ENCODE assay signal across 1 cellular context in the genomic region with DNA sequence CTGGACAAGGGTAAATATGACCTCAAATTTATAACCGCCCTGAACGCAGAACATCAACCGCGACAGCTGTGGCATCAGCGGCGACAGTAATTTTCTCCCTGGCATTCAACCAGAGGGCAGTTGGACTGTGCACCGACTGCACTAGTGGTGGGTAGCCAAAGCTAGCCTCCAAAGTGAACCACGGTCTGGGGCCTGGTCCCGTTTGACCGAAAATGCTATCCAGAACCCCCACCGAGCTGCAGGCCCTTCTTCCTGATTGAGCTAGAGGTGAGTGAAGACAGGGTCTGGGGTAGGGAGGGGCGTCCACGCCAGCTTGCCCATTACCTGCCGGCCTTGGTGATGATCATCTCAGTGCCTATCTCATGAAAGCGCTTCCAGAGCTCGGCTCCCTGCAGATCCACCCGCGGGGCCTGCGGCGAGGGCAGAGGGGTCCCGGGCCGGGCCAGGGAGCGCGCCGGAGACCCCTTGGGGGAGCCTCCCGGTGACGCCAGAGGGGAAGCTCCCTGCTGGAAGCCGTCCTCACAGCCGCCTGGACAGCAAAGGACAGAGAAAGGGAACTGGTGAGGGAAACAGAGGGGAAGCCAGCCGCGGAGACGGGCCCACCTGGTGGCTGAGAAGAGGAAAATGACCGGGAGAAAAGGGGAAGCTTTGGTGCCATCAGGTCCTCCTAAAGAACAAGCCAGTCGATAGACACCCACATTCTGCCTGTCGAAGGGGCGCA.
A peak's percentile ranks its signal among the peaks of the same experiment; 100 is the strongest.
TF ChIP-seq lines count a peak whose summit lies in the region.

No MANE protein-coding gene starts in this region.

TF ChIP-seq in HEK293, 187 proteins besides CTCF, POLR2A, EP300 and RAD21 (continued from another document):
- TF ChIP-seq, protein P1, sequence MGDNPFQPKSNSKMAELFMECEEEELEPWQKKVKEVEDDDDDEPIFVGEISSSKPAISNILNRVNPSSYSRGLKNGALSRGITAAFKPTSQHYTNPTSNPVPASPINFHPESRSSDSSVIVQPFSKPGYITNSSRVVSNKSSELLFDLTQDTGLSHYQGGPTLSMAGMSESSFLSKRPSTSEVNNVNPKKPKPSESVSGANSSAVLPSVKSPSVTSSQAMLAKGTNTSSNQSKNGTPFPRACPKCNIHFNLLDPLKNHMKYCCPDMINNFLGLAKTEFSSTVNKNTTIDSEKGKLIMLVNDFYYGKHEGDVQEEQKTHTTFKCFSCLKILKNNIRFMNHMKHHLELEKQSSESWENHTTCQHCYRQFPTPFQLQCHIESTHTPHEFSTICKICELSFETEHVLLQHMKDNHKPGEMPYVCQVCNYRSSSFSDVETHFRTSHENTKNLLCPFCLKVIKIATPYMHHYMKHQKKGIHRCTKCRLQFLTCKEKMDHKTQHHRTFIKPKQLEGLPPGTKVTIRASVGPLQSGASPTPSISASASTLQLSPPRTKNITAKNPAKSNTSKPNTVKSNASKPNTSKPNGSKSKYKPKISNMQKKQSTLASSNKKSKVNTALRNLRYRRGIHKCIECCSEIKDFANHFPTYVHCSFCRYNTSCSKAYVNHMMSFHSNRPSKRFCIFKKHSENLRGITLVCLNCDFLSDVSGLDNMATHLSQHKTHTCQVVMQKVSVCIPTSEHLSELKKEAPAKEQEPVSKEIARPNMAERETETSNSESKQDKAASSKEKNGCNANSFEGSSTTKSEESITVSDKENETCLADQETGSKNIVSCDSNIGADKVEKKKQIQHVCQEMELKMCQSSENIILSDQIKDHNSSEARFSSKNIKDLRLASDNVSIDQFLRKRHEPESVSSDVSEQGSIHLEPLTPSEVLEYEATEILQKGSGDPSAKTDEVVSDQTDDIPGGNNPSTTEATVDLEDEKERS (tag by site-specific recombination; IDR thresholded peaks at IDR 0.05) = no peak
- no peak for TF ChIP-seq ZNF558 (tag by site-specific recombination; IDR thresholded peaks at IDR 0.05)
- no peak for TF ChIP-seq ZNF146 (tag by site-specific recombination; IDR thresholded peaks at IDR 0.05)
- no peak; the same call in none of the 2 replicates for TF ChIP-seq ZEB2 (tag by site-specific recombination; IDR thresholded peaks at IDR 0.05)
- TF ChIP-seq, protein P2, sequence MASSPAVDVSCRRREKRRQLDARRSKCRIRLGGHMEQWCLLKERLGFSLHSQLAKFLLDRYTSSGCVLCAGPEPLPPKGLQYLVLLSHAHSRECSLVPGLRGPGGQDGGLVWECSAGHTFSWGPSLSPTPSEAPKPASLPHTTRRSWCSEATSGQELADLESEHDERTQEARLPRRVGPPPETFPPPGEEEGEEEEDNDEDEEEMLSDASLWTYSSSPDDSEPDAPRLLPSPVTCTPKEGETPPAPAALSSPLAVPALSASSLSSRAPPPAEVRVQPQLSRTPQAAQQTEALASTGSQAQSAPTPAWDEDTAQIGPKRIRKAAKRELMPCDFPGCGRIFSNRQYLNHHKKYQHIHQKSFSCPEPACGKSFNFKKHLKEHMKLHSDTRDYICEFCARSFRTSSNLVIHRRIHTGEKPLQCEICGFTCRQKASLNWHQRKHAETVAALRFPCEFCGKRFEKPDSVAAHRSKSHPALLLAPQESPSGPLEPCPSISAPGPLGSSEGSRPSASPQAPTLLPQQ (tag by site-specific recombination; IDR thresholded peaks at IDR 0.05) = peak; percentile 95
- TF ChIP-seq, protein P3, sequence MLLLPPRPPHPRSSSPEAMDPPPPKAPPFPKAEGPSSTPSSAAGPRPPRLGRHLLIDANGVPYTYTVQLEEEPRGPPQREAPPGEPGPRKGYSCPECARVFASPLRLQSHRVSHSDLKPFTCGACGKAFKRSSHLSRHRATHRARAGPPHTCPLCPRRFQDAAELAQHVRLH (tag by site-specific recombination; IDR thresholded peaks at IDR 0.05) = no peak
- TF ChIP-seq SCRT1 (tag by site-specific recombination; IDR thresholded peaks at IDR 0.05; ENCODE audit: borderline replicate concordance) = no peak
- TF ChIP-seq MZF1 (tag by site-specific recombination; IDR thresholded peaks at IDR 0.05; ENCODE audit: borderline replicate concordance) = no peak
- TF ChIP-seq ZNF426 (tag by site-specific recombination; IDR thresholded peaks at IDR 0.05) = no peak
- TF ChIP-seq, protein P4, sequence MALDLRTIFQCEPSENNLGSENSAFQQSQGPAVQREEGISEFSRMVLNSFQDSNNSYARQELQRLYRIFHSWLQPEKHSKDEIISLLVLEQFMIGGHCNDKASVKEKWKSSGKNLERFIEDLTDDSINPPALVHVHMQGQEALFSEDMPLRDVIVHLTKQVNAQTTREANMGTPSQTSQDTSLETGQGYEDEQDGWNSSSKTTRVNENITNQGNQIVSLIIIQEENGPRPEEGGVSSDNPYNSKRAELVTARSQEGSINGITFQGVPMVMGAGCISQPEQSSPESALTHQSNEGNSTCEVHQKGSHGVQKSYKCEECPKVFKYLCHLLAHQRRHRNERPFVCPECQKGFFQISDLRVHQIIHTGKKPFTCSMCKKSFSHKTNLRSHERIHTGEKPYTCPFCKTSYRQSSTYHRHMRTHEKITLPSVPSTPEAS (tag by site-specific recombination; IDR thresholded peaks at IDR 0.05) = no peak
- TF ChIP-seq, protein P5, sequence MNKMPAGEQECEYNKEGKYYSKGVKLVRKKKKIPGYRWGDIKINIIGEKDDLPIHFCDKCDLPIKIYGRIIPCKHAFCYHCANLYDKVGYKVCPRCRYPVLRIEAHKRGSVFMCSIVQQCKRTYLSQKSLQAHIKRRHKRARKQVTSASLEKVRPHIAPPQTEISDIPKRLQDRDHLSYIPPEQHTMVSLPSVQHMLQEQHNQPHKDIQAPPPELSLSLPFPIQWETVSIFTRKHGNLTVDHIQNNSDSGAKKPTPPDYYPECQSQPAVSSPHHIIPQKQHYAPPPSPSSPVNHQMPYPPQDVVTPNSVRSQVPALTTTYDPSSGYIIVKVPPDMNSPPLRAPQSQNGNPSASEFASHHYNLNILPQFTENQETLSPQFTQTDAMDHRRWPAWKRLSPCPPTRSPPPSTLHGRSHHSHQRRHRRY (tag by site-specific recombination; IDR thresholded peaks at IDR 0.05) = no peak
- no peak for TF ChIP-seq KLF9 (tag by site-specific recombination; IDR thresholded peaks at IDR 0.05; ENCODE audit: low read depth)
- no peak for TF ChIP-seq ZNF549 (tag by site-specific recombination; IDR thresholded peaks at IDR 0.05)
- no peak for TF ChIP-seq ZNF24 (tag by site-specific recombination; IDR thresholded peaks at IDR 0.05)
- no peak for TF ChIP-seq ZNF155 (tag by site-specific recombination; IDR thresholded peaks at IDR 0.05)
- no peak for TF ChIP-seq ZNF211 (tag by site-specific recombination; IDR thresholded peaks at IDR 0.05; ENCODE audit: low read depth)
- no peak for TF ChIP-seq REPIN1 (tag by site-specific recombination; IDR thresholded peaks at IDR 0.05; ENCODE audit: low read depth)
- no peak for TF ChIP-seq KLF10 (tag by site-specific recombination; IDR thresholded peaks at IDR 0.05)
- no peak for TF ChIP-seq HOXA7 (CRISPR knock-in tag; IDR thresholded peaks at IDR 0.05; ENCODE audit: borderline replicate concordance)
- no peak for TF ChIP-seq ZNF121 (tag by site-specific recombination; IDR thresholded peaks at IDR 0.05)
- no peak for TF ChIP-seq ZSCAN23 (tag by site-specific recombination; IDR thresholded peaks at IDR 0.05)
- no peak for TF ChIP-seq ZFHX2 (tag by site-specific recombination; conservative IDR thresholded peaks at IDR 0.05)
- TF ChIP-seq ZNF354C (tag by site-specific recombination; IDR thresholded peaks at IDR 0.05; ENCODE audit: borderline replicate concordance, low read depth) = no peak
- TF ChIP-seq ZIC2 (tag by site-specific recombination; IDR thresholded peaks at IDR 0.05) = peak; percentile 99
- no peak for TF ChIP-seq HOXC10 (CRISPR knock-in tag; IDR thresholded peaks at IDR 0.05)
TF ChIP-seq in HEK293: peak in this region for 21.
